12 cellular contexts compared by ENCODE assay signal in genomic region chrX:15877380-15877779, GRCh38. TPM values are rescaled to one million over a fixed set of nuclear protein-coding genes. Genes with fewer than 3 reads are reported as not detected.
A peak's percentile ranks its signal among the peaks of the same experiment; 100 is the strongest.
DNase-seq lines count a peak whose midpoint lies in the region; ATAC-seq and TF ChIP-seq lines count a peak whose summit lies in the region.
"Had no signal": no experiment of that assay in that cellular context is flagged by ENCODE, and none has a peak within 500 bp of the region (broad histone marks: within the 10 kb centered on the region; RNA-seq: fewer than 3 reads in every experiment).

No MANE protein-coding gene starts in this region.

- no peak for TF ChIP-seq RAD21 in IMR-90 (IDR thresholded peaks at IDR 0.05; ENCODE audit: low read length)

- H3K4me1 ChIP-seq in IMR-90 (ENCODE audit: control insufficient read depth, insufficient read depth, low read length) (no peaks in the 10 kb centered on the region), mammary epithelial cell (ENCODE audit: insufficient read depth, low read length) (no peaks in the 10 kb centered on the region)

- TF ChIP-seq POLR2A in IMR-90 (IDR thresholded peaks at IDR 0.05; ENCODE audit: low read depth, low read length), result no peak

- H3K18ac ChIP-seq in IMR-90 (ENCODE audit: low read depth, low read length), result no peak overlapping the region

- no peak overlapping the region for H2BK20ac ChIP-seq in IMR-90 (ENCODE audit: low read depth, low read length)

- H2AK5ac ChIP-seq in IMR-90 (ENCODE audit: low read depth, low read length), result no peak overlapping the region

- CTCF ChIA-PET in IMR-90 (lab: Yijun Ruan, JAX), result no interaction called here
- CTCF ChIA-PET in mammary epithelial cell (lab: Charles Lee; ENCODE audit: low non-redundant PET), result no interaction called here

- H4K5ac ChIP-seq in IMR-90 (ENCODE audit: low read depth, low read length), result no peak overlapping the region

- H3K9ac ChIP-seq in IMR-90 (ENCODE audit: low read depth, low read length) (no peak overlapping the region), mammary epithelial cell (ENCODE audit: insufficient read depth, low read length) (no peak overlapping the region)

- no peak overlapping the region for H2AFZ ChIP-seq in IMR-90 (replicated peaks; ENCODE audit: low read length, poor library complexity)
- H2AFZ ChIP-seq in mammary epithelial cell (ENCODE audit: low read depth, low read length), result no peak overlapping the region

- H3K56ac ChIP-seq in IMR-90 (ENCODE audit: extremely low read depth, insufficient read depth, low read length), result no peak overlapping the region

- no peak overlapping the region for H3K4me3 ChIP-seq in IMR-90 (ENCODE audit: insufficient read depth, low read depth, low read length)
- no peak overlapping the region for H3K4me3 ChIP-seq in mammary epithelial cell (replicated peaks in 1 of 3; ENCODE audit: insufficient read depth in 1 of 3, low read depth in 2 of 3, low read length in 3 of 3)

- no peaks in the 10 kb centered on the region for H3K9me1 ChIP-seq in IMR-90 (ENCODE audit: insufficient read depth, low read length)

- POLR2A ChIA-PET in IMR-90 (lab: Charles Lee; ENCODE audit: unreplicated experiment), result no interaction called here

- no peak overlapping the region for H3K4me2 ChIP-seq in IMR-90 (ENCODE audit: low read depth, low read length)
- no peak overlapping the region for H3K4me2 ChIP-seq in mammary epithelial cell (ENCODE audit: insufficient read depth, low read depth, low read length)

- no peak overlapping the region for H2BK120ac ChIP-seq in IMR-90 (ENCODE audit: low read depth, low read length)

- H4K91ac ChIP-seq in IMR-90 (ENCODE audit: insufficient read depth, low read depth, low read length), result no peak overlapping the region

- no peaks in the 10 kb centered on the region for H4K20me1 ChIP-seq in IMR-90 (ENCODE audit: insufficient read depth, low read length)
- no peaks in the 10 kb centered on the region for H4K20me1 ChIP-seq in mammary epithelial cell (ENCODE audit: insufficient read depth, low read length)

- BruUV-seq in IMR-90 (replicated peaks; lab: Mats Ljungman, UMichigan) (no TSS peak), mammary epithelial cell (replicated peaks; lab: Mats Ljungman, UMichigan) (no TSS peak)

- TF ChIP-seq CTCF in IMR-90 (conservative IDR thresholded peaks at IDR 0.05; ENCODE audit: low read depth, low read length) (no peak), mammary epithelial cell (conservative IDR thresholded peaks at IDR 0.05 in 1 of 2, IDR thresholded peaks at IDR 0.05 in 1 of 2; ENCODE audit: extremely low read depth in 1 of 2, insufficient read depth in 1 of 2, low read depth in 1 of 2, low read length in 2 of 2) (no peak)

- H3K79me2 ChIP-seq in mammary epithelial cell (ENCODE audit: insufficient read depth, low read length), result no peaks in the 10 kb centered on the region

- no peak overlapping the region for H2BK5ac ChIP-seq in IMR-90 (ENCODE audit: low read depth, low read length, poor library complexity, severe bottlenecking)

- no peak overlapping the region for H3K23ac ChIP-seq in IMR-90 (ENCODE audit: low read depth, low read length)

- no peaks in the 10 kb centered on the region for H3K79me1 ChIP-seq in IMR-90 (ENCODE audit: low read depth in 1 of 2, low read length in 2 of 2)

- H2AK9ac ChIP-seq in IMR-90 (replicated peaks; ENCODE audit: low read depth, low read length, poor library complexity), result no peak overlapping the region

- H3K27ac ChIP-seq in IMR-90 (ENCODE audit: insufficient read depth, low read length) (no peak overlapping the region), mammary epithelial cell (ENCODE audit: insufficient read depth, low read depth, low read length) (no peak overlapping the region)

- H3K36me3 ChIP-seq in IMR-90 (ENCODE audit: control insufficient read depth, insufficient read depth, low read length) (no peaks in the 10 kb centered on the region), mammary epithelial cell (ENCODE audit: insufficient read depth, low read length) (no peaks in the 10 kb centered on the region)

- no peak overlapping the region for H2BK15ac ChIP-seq in IMR-90 (ENCODE audit: low read depth, low read length)

- H3K9me3 ChIP-seq in IMR-90 (ENCODE audit: control insufficient read depth, insufficient read depth, low read length) (peaks cover 2% of the 10 kb centered on the region; the same call in 1 of the 2 replicates), mammary epithelial cell (replicated peaks; ENCODE audit: insufficient read depth, low read length) (no peaks in the 10 kb centered on the region)

- ATAC-seq in IMR-90 (ENCODE audit: low read depth) (peak; percentile 40; the same call in 1 of the 2 replicates), GM21737 (IDR thresholded peaks at IDR 0.05; ENCODE audit: unreplicated experiment) (no peak)

- H3K27me3 ChIP-seq in IMR-90 (ENCODE audit: control insufficient read depth, insufficient read depth, low read length) (peaks cover 6% of the 10 kb centered on the region; the same call in 1 of the 2 replicates), mammary epithelial cell (ENCODE audit: insufficient read depth, low read length) (no peaks in the 10 kb centered on the region)

- in situ Hi-C loops in IMR-90 (cut with MboI; ENCODE audit: low sequenced_read_pairs) (no loop called here), mammary epithelial cell (cut with MboI; ENCODE audit: low sequenced_read_pairs in 2 of 2) (no loop called here)

- dilution Hi-C loops in IMR-90 (cut with HindIII; ENCODE audit: low sequenced_read_pairs, unreplicated experiment) (no loop called here), mammary epithelial cell (cut with HindIII; ENCODE audit: low sequenced_read_pairs) (no loop called here)

- no peak overlapping the region for H3K14ac ChIP-seq in IMR-90 (replicated peaks; ENCODE audit: low read depth, low read length)

- intact Hi-C loops in IMR-90 (cut with micrococcal nuclease), result no loop called here
- intact Hi-C loops in mammary epithelial cell (cut with micrococcal nuclease), result no loop called here

- H4K8ac ChIP-seq in IMR-90 (ENCODE audit: low read depth in 2 of 2, low read length in 2 of 2), result no peak overlapping the region

- H3K4ac ChIP-seq in IMR-90 (ENCODE audit: low read depth, low read length), result no peak overlapping the region

- no CpG with 5 or more reads among the region's 4 CpGs for WGBS in IMR-90 (ENCODE audit: extremely low coverage in 2 of 2, insufficient read length in 1 of 2), 2 experiments
- 70% methylated on average over 3 of the region's 4 CpGs for WGBS in mammary epithelial cell (ENCODE audit: low coverage, missing lambda C conversion rate)

- DNase-seq in COLO829 (ENCODE audit: low spot score) (peak; percentile 74), IMR-90 (peak; percentile 68), mammary epithelial cell (peak; percentile 43), medulla oblongata (ENCODE audit: extremely low spot score) (peak; percentile 41), SHP77 (lab: John Stamatoyannopoulos, UW) (no peak), NCI-H2029 (lab: John Stamatoyannopoulos, UW) (no peak)
- no peak for DNase-seq in central memory CD4-positive, alpha-beta T cell
- DNase-seq: hippocampal formation; kidney glomerular epithelial cell; NCI-H1092 treated with DMSO at 0.1 percent for 48 hours; stimulated activated CD4-positive, alpha-beta T cell treated with anti-CD3 and anti-CD28 coated beads, Interleukin-4, amount 100 ng/mL, for 1 hour had no signal

TF ChIP-seq in IMR-90, 13 proteins besides CTCF, POLR2A, EP300 and RAD21:
- TF ChIP-seq CEBPB (IDR thresholded peaks at IDR 0.05; ENCODE audit: low read depth, low read length), result no peak
- no peak for TF ChIP-seq CHD1 (IDR thresholded peaks at IDR 0.05; ENCODE audit: low read depth, low read length)
- TF ChIP-seq FOS (IDR thresholded peaks at IDR 0.05; ENCODE audit: low read depth, low read length), result no peak
- no peak for TF ChIP-seq MXI1 (IDR thresholded peaks at IDR 0.05; ENCODE audit: borderline replicate concordance, low read depth, low read length)
- no peak for TF ChIP-seq USF2 (IDR thresholded peaks at IDR 0.05; ENCODE audit: low read depth, low read length)
- TF ChIP-seq MAZ (IDR thresholded peaks at IDR 0.05; ENCODE audit: borderline replicate concordance, low read depth, low read length), result no peak
- TF ChIP-seq MAFK (IDR thresholded peaks at IDR 0.05; ENCODE audit: low read depth, low read length), result no peak
- TF ChIP-seq SMC3 (IDR thresholded peaks at IDR 0.05; ENCODE audit: low read depth, low read length), result no peak
- TF ChIP-seq BHLHE40 (IDR thresholded peaks at IDR 0.05; ENCODE audit: low read depth, low read length), result no peak

RNA-seq across cellular contexts. Expression of gene AP1S2, which starts 22.8 kb away (rescaled TPM):
- total RNA-seq in IMR-90 (2012; rRNA removed) (28.3 and 117 TPM in 2 replicates), mammary epithelial cell (10 to 100 TPM; 15.8 to 21.6 TPM)
- polyA plus RNA-seq in IMR-90 (2012; rRNA removed) (34.0 and 46.5 TPM in 2 replicates), mammary epithelial cell (8.5 TPM)
- 7.5 and 13.6 TPM in 2 replicates for polyA plus RNA-seq in IMR-90 (2012; cell fraction: cytosol; rRNA removed)
- 3.2 and 16.1 TPM in 2 replicates for polyA plus RNA-seq in IMR-90 (2012; cell fraction: nucleus; rRNA removed; ENCODE audit: low replicate concordance)
- not detected for polyA minus RNA-seq in mammary epithelial cell

Comparison
In these comparisons a context has a peak if more than half of its experiments do, and no peak if none do; other contexts are left out.
1. DNase-seq: peak in COLO829 (single experiment), IMR-90 (single experiment), mammary epithelial cell (single experiment) and medulla oblongata (single experiment); none in SHP77 (0 of 2), central memory CD4-positive, alpha-beta T cell (single experiment) and NCI-H2029 (single experiment).